Comparison of ENCODE assay signal across 16 cellular contexts in genomic region chrX:115350696-115351408, GRCh38.
A peak's percentile ranks its signal among the peaks of the same experiment; 100 is the strongest.
DNase-seq lines count a peak whose midpoint lies in the region; ATAC-seq and TF ChIP-seq lines count a peak whose summit lies in the region.
"Had no signal": no experiment of that assay in that cellular context is flagged by ENCODE, and none has a peak within 500 bp of the region (broad histone marks: within the 10 kb centered on the region; RNA-seq: fewer than 3 reads in every experiment).

No MANE protein-coding gene starts in this region.

- no peaks in the 10 kb centered on the region for H3K9me3 ChIP-seq in H9 (ENCODE audit: control insufficient read depth, low read depth, low read length)
- H3K9me3 ChIP-seq: gastrocnemius medialis had no signal

- H3K14ac ChIP-seq in H9 (ENCODE audit: insufficient read depth, low read length): no peak overlapping the region

- DNase-seq in GM04503 (ENCODE audit: low read depth): peak; percentile 8
- DNase-seq in NCI-H2029 (lab: John Stamatoyannopoulos, UW): peak; percentile 7
- DNase-seq in chondrocyte (ENCODE audit: low spot score): no peak
- DNase-seq in osteocyte (ENCODE audit: extremely low spot score, unreplicated experiment): peak; percentile 86
- DNase-seq in anterior cingulate cortex (lab: John Stamatoyannopoulos, UW): no peak
- DNase-seq in H9: no peak
- DNase-seq: activated naive CD4-positive, alpha-beta T cell; activated T-cell treated with anti-CD3 and anti-CD28 coated beads for 4 hours; gastrocnemius medialis; MM.1S; NCI-H2107; stimulated activated CD4-positive, alpha-beta T cell treated with anti-CD3 and anti-CD28 coated beads, Interleukin-12 subunit alpha, Interleukin-12 subunit beta, amount 100 ng/mL, for 4 hours; T-cell had no signal

- no peak overlapping the region for H3K4me2 ChIP-seq in H9 (ENCODE audit: insufficient read depth, insufficient read length, low read length)
- H3K4me2 ChIP-seq: BLaER1 treated with 17β-estradiol and CSF1 and Interleukin-3, amounts not matched to agents 10 nM and 100 nM had no signal

- H2BK5ac ChIP-seq in H9 (ENCODE audit: insufficient read length, low read length): no peak overlapping the region

- no peak overlapping the region for H2BK12ac ChIP-seq in H9 (ENCODE audit: insufficient read length, low read depth, low read length)

- H3T11ph ChIP-seq in H9 (ENCODE audit: low read length): no peak overlapping the region

- peaks cover 2% of the 10 kb centered on the region for H3K36me3 Mint-ChIP-seq in chondrocyte (ENCODE audit: low read depth)
- peaks cover 4% of the 10 kb centered on the region for H3K36me3 Mint-ChIP-seq in osteocyte (ENCODE audit: unreplicated experiment)
- peaks cover 7 to 9% (median 7%) of the 10 kb centered on the region in 3 experiments for H3K36me3 Mint-ChIP-seq in H9 (ENCODE audit: insufficient read depth in 1 of 3, low read depth in 3 of 3)
- H3K36me3 Mint-ChIP-seq: IgD-negative memory B cell, T-cell had no signal

- H3K79me1 ChIP-seq in H9 (ENCODE audit: insufficient read depth, low read depth, low read length, poor library complexity, severe bottlenecking): no peaks in the 10 kb centered on the region

- H3K18ac ChIP-seq in H9 (ENCODE audit: insufficient read length, low read depth, low read length): no peak overlapping the region

- TF ChIP-seq CTCF in chondrocyte (IDR thresholded peaks at IDR 0.05) (no peak), osteocyte (IDR thresholded peaks at IDR 0.05) (no peak), H9 (conservative IDR thresholded peaks at IDR 0.05) (no peak)

- peaks cover 17% of the 10 kb centered on the region for H3K9me3 Mint-ChIP-seq in chondrocyte (ENCODE audit: low read depth)
- H3K9me3 Mint-ChIP-seq in osteocyte (ENCODE audit: unreplicated experiment): peaks cover 6% of the 10 kb centered on the region
- peaks cover 12 to 16% of the 10 kb centered on the region in 2 experiments for H3K9me3 Mint-ChIP-seq in H9
- H3K9me3 Mint-ChIP-seq: IgD-negative memory B cell, T-cell had no signal

- H2AFZ ChIP-seq in H9 (ENCODE audit: low read length): no peak overlapping the region

- no peak overlapping the region for H4K8ac ChIP-seq in H9 (replicated peaks; ENCODE audit: insufficient read length, low read depth, low read length)

- H3K27ac Mint-ChIP-seq in chondrocyte (ENCODE audit: unreplicated experiment): peak overlapping the region; percentile 98
- peak overlapping the region; percentile 93 for H3K27ac Mint-ChIP-seq in osteocyte (ENCODE audit: unreplicated experiment)
- H3K27ac Mint-ChIP-seq in H9: no peak overlapping the region
- H3K27ac Mint-ChIP-seq: IgD-negative memory B cell, T-cell had no signal

- no peaks in the 10 kb centered on the region for H4K20me1 ChIP-seq in H9 (ENCODE audit: control insufficient read depth, insufficient read depth, insufficient read length)
- H4K20me1 ChIP-seq: BLaER1 treated with 17β-estradiol and CSF1 and Interleukin-3, amounts not matched to agents 10 nM and 100 nM had no signal

- no peaks in the 10 kb centered on the region for H3K23me2 ChIP-seq in H9 (ENCODE audit: insufficient read length, low read depth, low read length, poor library complexity, severe bottlenecking)

- H3K27me3 Mint-ChIP-seq in chondrocyte (ENCODE audit: low read depth) (no peaks in the 10 kb centered on the region), osteocyte (ENCODE audit: unreplicated experiment) (no peaks in the 10 kb centered on the region), H9 (ENCODE audit: low read depth) (peaks cover 17% of the 10 kb centered on the region)

- H3K27me3 ChIP-seq in H9 (ENCODE audit: insufficient read depth, low read length): no peaks in the 10 kb centered on the region; the same call in 1 of the 2 replicates

- H3K9ac ChIP-seq in H9 (ENCODE audit: extremely low read depth, insufficient read length, low read length): no peak overlapping the region
- H3K9ac ChIP-seq: BLaER1 treated with 17β-estradiol and CSF1 and Interleukin-3, amounts not matched to agents 10 nM and 100 nM had no signal

- H3K4me1 ChIP-seq in H9 (ENCODE audit: insufficient read depth, low read length): no peaks in the 10 kb centered on the region
- H3K4me1 ChIP-seq: BLaER1 treated with 17β-estradiol and CSF1 and Interleukin-3, amounts not matched to agents 10 nM and 100 nM; gastrocnemius medialis had no signal

- no peaks in the 10 kb centered on the region for H3K79me2 ChIP-seq in H9 (ENCODE audit: insufficient read depth, low read length)

- no peak overlapping the region for H4K5ac ChIP-seq in H9 (ENCODE audit: insufficient read length, low read depth, low read length)

- no peak overlapping the region for H2BK15ac ChIP-seq in H9 (ENCODE audit: low read depth, low read length)

- no CpG with 5 or more reads among the region's 10 CpGs for WGBS in H9 (ENCODE audit: extremely low coverage, insufficient read length, low lambda C conversion rate)

- no peak overlapping the region for H3K27ac ChIP-seq in H9 (ENCODE audit: insufficient read length, low read depth, low read length)
- H3K27ac ChIP-seq: BLaER1 treated with 17β-estradiol and CSF1 and Interleukin-3, amounts not matched to agents 10 nM and 100 nM; gastrocnemius medialis had no signal

- no peak overlapping the region for H3K23ac ChIP-seq in H9 (ENCODE audit: insufficient read length, low read depth, low read length)

- no peak overlapping the region for H4K91ac ChIP-seq in H9 (ENCODE audit: insufficient read length, low read depth, low read length)

- no peak overlapping the region for H3K4ac ChIP-seq in H9 (ENCODE audit: low read depth, low read length)

- H2BK20ac ChIP-seq in H9 (ENCODE audit: low read depth, low read length, poor library complexity, severe bottlenecking): no peak overlapping the region

- no peak overlapping the region for H2BK120ac ChIP-seq in H9 (ENCODE audit: low read depth, low read length, poor library complexity, severe bottlenecking)

- H3K4me1 Mint-ChIP-seq in chondrocyte (ENCODE audit: low read depth): peaks cover 70% of the 10 kb centered on the region
- H3K4me1 Mint-ChIP-seq in osteocyte (ENCODE audit: unreplicated experiment): peaks cover 45% of the 10 kb centered on the region
- peaks cover 7 to 9% of the 10 kb centered on the region in 2 experiments; a peak in 3 of 4 replicates for H3K4me1 Mint-ChIP-seq in H9
- H3K4me1 Mint-ChIP-seq: IgD-negative memory B cell, T-cell had no signal

- H3K56ac ChIP-seq in H9 (ENCODE audit: insufficient read length, low read depth, low read length): no peak overlapping the region

- peak overlapping the region; percentile 0 for H3K4me3 Mint-ChIP-seq in chondrocyte (ENCODE audit: unreplicated experiment)
- peak overlapping the region; percentile 4 for H3K4me3 Mint-ChIP-seq in osteocyte (ENCODE audit: unreplicated experiment)
- no peak overlapping the region for H3K4me3 Mint-ChIP-seq in H9
- H3K4me3 Mint-ChIP-seq: IgD-negative memory B cell, T-cell had no signal

- no peak overlapping the region for H2AK5ac ChIP-seq in H9 (ENCODE audit: insufficient read length, low read length)

- ATAC-seq in GM21526 (IDR thresholded peaks at IDR 0.05; ENCODE audit: low FRiP score, unreplicated experiment): no peak
- ATAC-seq: gastrocnemius medialis, T-cell had no signal

Comparison
In these comparisons a context has a peak if more than half of its experiments do, and no peak if none do; other contexts are left out.
1. DNase-seq: peak in GM04503 (single experiment), NCI-H2029 (single experiment) and osteocyte (single experiment); none in chondrocyte (single experiment), anterior cingulate cortex (0 of 58) and H9 (single experiment).
2. H3K27ac Mint-ChIP-seq: peak in chondrocyte (single experiment) and osteocyte (single experiment); none in H9 (0 of 3).
3. H3K4me3 Mint-ChIP-seq: peak in chondrocyte (single experiment) and osteocyte (single experiment); none in H9 (0 of 2).